8 cellular contexts compared by ENCODE assay signal in the genomic region with DNA sequence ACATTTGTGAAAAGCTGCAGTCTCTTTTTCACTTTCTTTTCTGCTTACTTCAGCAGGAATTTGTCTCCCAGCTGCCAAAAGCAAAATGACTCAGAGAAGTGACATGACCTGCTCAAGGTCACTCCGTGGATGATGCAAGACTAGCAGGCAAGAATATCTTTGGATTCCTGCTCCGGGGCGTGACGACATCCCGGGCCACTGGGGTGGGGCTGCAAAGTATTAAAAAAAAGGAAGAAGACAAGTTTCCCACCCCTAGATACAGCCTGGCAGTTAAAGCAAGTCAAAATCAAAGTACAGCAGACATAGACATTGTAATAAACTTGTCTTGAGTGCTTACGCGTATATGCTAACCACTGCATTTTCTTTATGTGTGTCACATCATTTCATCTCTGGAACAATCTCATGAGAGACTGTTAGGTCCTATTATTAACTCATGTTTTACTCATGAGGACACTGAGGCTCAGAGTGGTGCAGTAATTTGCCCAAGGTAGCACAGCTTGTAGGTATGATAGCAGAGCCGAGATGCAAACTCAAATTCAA.
DNase-seq lines count a peak whose midpoint lies in the region; ATAC-seq and TF ChIP-seq lines count a peak whose summit lies in the region.

No MANE protein-coding gene starts in this region.

- DNase-seq in natural killer cell (no peak), SW480 (ENCODE audit: low spot score) (peak; percentile 78), fibroblast of villous mesenchyme (ENCODE audit: low read depth) (peak; percentile 99), sciatic nerve (ENCODE audit: low spot score) (peak; percentile 88), progenitor cell of endocrine pancreas (ENCODE audit: low spot score, unreplicated experiment) (no peak), SHP77 (lab: John Stamatoyannopoulos, UW) (no peak)
- DNase-seq in natural killer cell treated with Interleukin-12 subunit alpha and Interleukin-12 subunit beta and Interleukin-15 and Interleukin-18, amount 100 ng/mL, for 72 hours (ENCODE audit: low spot score), result no peak

- no peak overlapping the region for H3K4me3 ChIP-seq in fibroblast of villous mesenchyme (ENCODE audit: low read depth, low read length)

- H3K4me3 Mint-ChIP-seq in natural killer cell (no peak overlapping the region), progenitor cell of endocrine pancreas (ENCODE audit: low read depth) (no peak overlapping the region)
- H3K4me3 Mint-ChIP-seq in natural killer cell treated with Interleukin-12 subunit alpha and Interleukin-12 subunit beta and Interleukin-15 and Interleukin-18, amount 100 ng/mL, for 72 hours, result no peak overlapping the region

- H3K4me1 Mint-ChIP-seq in natural killer cell, result peaks cover 13 to 18% of the 10 kb centered on the region in 2 donors
- H3K4me1 Mint-ChIP-seq in natural killer cell treated with Interleukin-12 subunit alpha and Interleukin-12 subunit beta and Interleukin-15 and Interleukin-18, amount 100 ng/mL, for 72 hours (ENCODE audit: low read depth in 2 of 2), result peaks cover 10 to 12% of the 10 kb centered on the region in 2 donors
- H3K4me1 Mint-ChIP-seq in progenitor cell of endocrine pancreas (ENCODE audit: low read depth), result peaks cover 18% of the 10 kb centered on the region

- H3K27ac Mint-ChIP-seq in natural killer cell (peak overlapping the region in 1 of 2 donors; percentile 33), progenitor cell of endocrine pancreas (no peak overlapping the region)
- H3K27ac Mint-ChIP-seq in natural killer cell treated with Interleukin-12 subunit alpha and Interleukin-12 subunit beta and Interleukin-15 and Interleukin-18, amount 100 ng/mL, for 72 hours, result no peak overlapping the region

- H3K27me3 Mint-ChIP-seq in natural killer cell (ENCODE audit: low read depth in 2 of 2) (no peaks in the 10 kb centered on the region), progenitor cell of endocrine pancreas (peaks cover 7% of the 10 kb centered on the region)
- peaks cover 2 to 12% of the 10 kb centered on the region in 2 donors for H3K27me3 Mint-ChIP-seq in natural killer cell treated with Interleukin-12 subunit alpha and Interleukin-12 subunit beta and Interleukin-15 and Interleukin-18, amount 100 ng/mL, for 72 hours

- H3K36me3 Mint-ChIP-seq in natural killer cell (no peaks in the 10 kb centered on the region), progenitor cell of endocrine pancreas (ENCODE audit: insufficient read depth) (no peaks in the 10 kb centered on the region)
- no peaks in the 10 kb centered on the region for H3K36me3 Mint-ChIP-seq in natural killer cell treated with Interleukin-12 subunit alpha and Interleukin-12 subunit beta and Interleukin-15 and Interleukin-18, amount 100 ng/mL, for 72 hours

- H3K9me3 Mint-ChIP-seq in natural killer cell, result no peaks in the 10 kb centered on the region
- no peaks in the 10 kb centered on the region for H3K9me3 Mint-ChIP-seq in natural killer cell treated with Interleukin-12 subunit alpha and Interleukin-12 subunit beta and Interleukin-15 and Interleukin-18, amount 100 ng/mL, for 72 hours
- H3K9me3 Mint-ChIP-seq in progenitor cell of endocrine pancreas (ENCODE audit: low read depth), result no peaks in the 10 kb centered on the region

- TF ChIP-seq CTCF in natural killer cell (IDR thresholded peaks at IDR 0.05) (no peak), fibroblast of villous mesenchyme (IDR thresholded peaks at IDR 0.05; ENCODE audit: insufficient read depth, low read depth, low read length) (no peak), progenitor cell of endocrine pancreas (IDR thresholded peaks at IDR 0.05; ENCODE audit: unreplicated experiment) (no peak)

- ATAC-seq in natural killer cell (peak; percentile 11 to 36 (median 21)), sciatic nerve (peak; percentile 94), GM18861 (IDR thresholded peaks at IDR 0.05; ENCODE audit: unreplicated experiment) (no peak)
- no peak for ATAC-seq in natural killer cell treated with Interleukin-12 subunit alpha and Interleukin-12 subunit beta and Interleukin-15 and Interleukin-18, amount 100 ng/mL, for 72 hours

- intact Hi-C loops in natural killer cell (cut with micrococcal nuclease), result no loop called here
- intact Hi-C loops in sciatic nerve (cut with DNase I), result no loop called here

Comparison
In these comparisons a context has a peak if more than half of its experiments do, and no peak if none do; other contexts are left out.
1. ATAC-seq: peak in natural killer cell (3 of 3) and sciatic nerve (single experiment); none in natural killer cell treated with Interleukin-12 subunit alpha and Interleukin-12 subunit beta and Interleukin-15 and Interleukin-18, amount 100 ng/mL, for 72 hours (0 of 2) and GM18861 (single experiment).
2. DNase-seq: peak in SW480 (single experiment), fibroblast of villous mesenchyme (single experiment) and sciatic nerve (single experiment); none in natural killer cell (single experiment), natural killer cell treated with Interleukin-12 subunit alpha and Interleukin-12 subunit beta and Interleukin-15 and Interleukin-18, amount 100 ng/mL, for 72 hours (single experiment), progenitor cell of endocrine pancreas (single experiment) and SHP77 (0 of 2).